In genomic region chrX:41100200-41100599, GRCh38 we compare ENCODE assay signal across 1 cellular context.
TF ChIP-seq lines count a peak whose summit lies in the region.

No MANE protein-coding gene starts in this region.

TF ChIP-seq in WTC11, 78 proteins besides CTCF, POLR2A, EP300 and RAD21 (continued from another document):
- TF ChIP-seq AFF4 (CRISPR knock-in tag; IDR thresholded peaks at IDR 0.05; ENCODE audit: borderline replicate concordance): no peak
- no peak for TF ChIP-seq ZNF263 (CRISPR knock-in tag; IDR thresholded peaks at IDR 0.05; ENCODE audit: low read depth)
- no peak for TF ChIP-seq ZNF425 (CRISPR knock-in tag; conservative IDR thresholded peaks at IDR 0.05)
- TF ChIP-seq NFE2L1 (CRISPR knock-in tag; IDR thresholded peaks at IDR 0.05): no peak
- TF ChIP-seq USF1 (CRISPR knock-in tag; IDR thresholded peaks at IDR 0.05): no peak
- TF ChIP-seq ZNF232 (CRISPR knock-in tag; IDR thresholded peaks at IDR 0.05): no peak
- no peak for TF ChIP-seq ZNF512 (CRISPR knock-in tag; IDR thresholded peaks at IDR 0.05; ENCODE audit: borderline replicate concordance)
- TF ChIP-seq ZNF317 (CRISPR knock-in tag; IDR thresholded peaks at IDR 0.05; ENCODE audit: borderline replicate concordance, low read depth): no peak
- no peak for TF ChIP-seq ATF6 (CRISPR knock-in tag; IDR thresholded peaks at IDR 0.05)
- TF ChIP-seq RORB (CRISPR knock-in tag; IDR thresholded peaks at IDR 0.05): no peak
- no peak for TF ChIP-seq HMGXB4 (CRISPR knock-in tag; IDR thresholded peaks at IDR 0.05)
